Comparison of ENCODE assay signal across 1 cellular context in genomic region chr17:4272213-4272975, GRCh38.
TF ChIP-seq lines count a peak whose summit lies in the region.

No MANE protein-coding gene starts in this region.

TF ChIP-seq in WTC11, 78 proteins besides CTCF, POLR2A, EP300 and RAD21 (continued from another document):
- TF ChIP-seq, protein P1, sequence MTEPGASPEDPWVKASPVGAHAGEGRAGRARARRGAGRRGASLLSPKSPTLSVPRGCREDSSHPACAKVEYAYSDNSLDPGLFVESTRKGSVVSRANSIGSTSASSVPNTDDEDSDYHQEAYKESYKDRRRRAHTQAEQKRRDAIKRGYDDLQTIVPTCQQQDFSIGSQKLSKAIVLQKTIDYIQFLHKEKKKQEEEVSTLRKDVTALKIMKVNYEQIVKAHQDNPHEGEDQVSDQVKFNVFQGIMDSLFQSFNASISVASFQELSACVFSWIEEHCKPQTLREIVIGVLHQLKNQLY (CRISPR knock-in tag; IDR thresholded peaks at IDR 0.05): no peak
- TF ChIP-seq, protein P2, sequence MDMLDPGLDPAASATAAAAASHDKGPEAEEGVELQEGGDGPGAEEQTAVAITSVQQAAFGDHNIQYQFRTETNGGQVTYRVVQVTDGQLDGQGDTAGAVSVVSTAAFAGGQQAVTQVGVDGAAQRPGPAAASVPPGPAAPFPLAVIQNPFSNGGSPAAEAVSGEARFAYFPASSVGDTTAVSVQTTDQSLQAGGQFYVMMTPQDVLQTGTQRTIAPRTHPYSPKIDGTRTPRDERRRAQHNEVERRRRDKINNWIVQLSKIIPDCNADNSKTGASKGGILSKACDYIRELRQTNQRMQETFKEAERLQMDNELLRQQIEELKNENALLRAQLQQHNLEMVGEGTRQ (CRISPR knock-in tag; IDR thresholded peaks at IDR 0.05): no peak
- TF ChIP-seq ZNF281 (CRISPR knock-in tag; IDR thresholded peaks at IDR 0.05): no peak
- TF ChIP-seq, protein P3, sequence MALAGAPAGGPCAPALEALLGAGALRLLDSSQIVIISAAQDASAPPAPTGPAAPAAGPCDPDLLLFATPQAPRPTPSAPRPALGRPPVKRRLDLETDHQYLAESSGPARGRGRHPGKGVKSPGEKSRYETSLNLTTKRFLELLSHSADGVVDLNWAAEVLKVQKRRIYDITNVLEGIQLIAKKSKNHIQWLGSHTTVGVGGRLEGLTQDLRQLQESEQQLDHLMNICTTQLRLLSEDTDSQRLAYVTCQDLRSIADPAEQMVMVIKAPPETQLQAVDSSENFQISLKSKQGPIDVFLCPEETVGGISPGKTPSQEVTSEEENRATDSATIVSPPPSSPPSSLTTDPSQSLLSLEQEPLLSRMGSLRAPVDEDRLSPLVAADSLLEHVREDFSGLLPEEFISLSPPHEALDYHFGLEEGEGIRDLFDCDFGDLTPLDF (CRISPR knock-in tag; IDR thresholded peaks at IDR 0.05): no peak
- TF ChIP-seq ZSCAN18 (CRISPR knock-in tag; IDR thresholded peaks at IDR 0.05): no peak
- TF ChIP-seq, protein P4, sequence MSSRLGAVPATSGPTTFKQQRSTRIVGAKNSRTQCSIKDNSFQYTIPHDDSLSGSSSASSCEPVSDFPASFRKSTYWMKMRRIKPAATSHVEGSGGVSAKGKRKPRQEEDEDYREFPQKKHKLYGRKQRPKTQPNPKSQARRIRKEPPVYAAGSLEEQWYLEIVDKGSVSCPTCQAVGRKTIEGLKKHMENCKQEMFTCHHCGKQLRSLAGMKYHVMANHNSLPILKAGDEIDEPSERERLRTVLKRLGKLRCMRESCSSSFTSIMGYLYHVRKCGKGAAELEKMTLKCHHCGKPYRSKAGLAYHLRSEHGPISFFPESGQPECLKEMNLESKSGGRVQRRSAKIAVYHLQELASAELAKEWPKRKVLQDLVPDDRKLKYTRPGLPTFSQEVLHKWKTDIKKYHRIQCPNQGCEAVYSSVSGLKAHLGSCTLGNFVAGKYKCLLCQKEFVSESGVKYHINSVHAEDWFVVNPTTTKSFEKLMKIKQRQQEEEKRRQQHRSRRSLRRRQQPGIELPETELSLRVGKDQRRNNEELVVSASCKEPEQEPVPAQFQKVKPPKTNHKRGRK (CRISPR knock-in tag; IDR thresholded peaks at IDR 0.05; ENCODE audit: borderline replicate concordance): no peak
- TF ChIP-seq RORB (CRISPR knock-in tag; IDR thresholded peaks at IDR 0.05): no peak
- no peak for TF ChIP-seq E2F4 (CRISPR knock-in tag; IDR thresholded peaks at IDR 0.05; ENCODE audit: borderline replicate concordance, low read depth)
- TF ChIP-seq HMGA2 (CRISPR knock-in tag; IDR thresholded peaks at IDR 0.05): no peak
- no peak for TF ChIP-seq ZNF396 (CRISPR knock-in tag; IDR thresholded peaks at IDR 0.05; ENCODE audit: borderline replicate concordance)
